In genomic region chr6:73388800-73389512, GRCh38 we compare ENCODE assay signal across 8 cellular contexts. TPM values are rescaled to one million over a fixed set of nuclear protein-coding genes. Genes with fewer than 3 reads are reported as not detected.
DNase-seq lines count a peak whose midpoint lies in the region; ATAC-seq, FAIRE-seq and TF ChIP-seq lines count a peak whose summit lies in the region.

No MANE protein-coding gene starts in this region.

- peak; percentile 48 to 78 for TF ChIP-seq CTCF in brain (conservative IDR thresholded peaks at IDR 0.05)

- H3K36me3 ChIP-seq in iPS-20b (ENCODE audit: insufficient read depth, low read depth, low read length), result no peaks in the 10 kb centered on the region
- H3K36me3 ChIP-seq in small intestine (ENCODE audit: control insufficient read depth in 2 of 2, insufficient read depth in 2 of 2, low read length in 2 of 2), result no peaks in the 10 kb centered on the region

- FAIRE-seq in small intestine (lab: Jason Lieb, UNC), result no peak

- H3K4me3 Mint-ChIP-seq in brain, result peak overlapping the region; percentile 79 to 87 (median 84)

- H3K4me3 ChIP-seq in iPS-20b (ENCODE audit: low read length) (peak overlapping the region; percentile 77), small intestine (ENCODE audit: low read depth in 1 of 2, low read length in 2 of 2) (peak overlapping the region; percentile 28 to 61)

- H3K4me1 ChIP-seq in iPS-20b (ENCODE audit: insufficient read depth, low read length) (peaks cover 4% of the 10 kb centered on the region), small intestine (ENCODE audit: control insufficient read depth in 2 of 2, insufficient read depth in 1 of 2, low read depth in 1 of 2, low read length in 1 of 2) (no peaks in the 10 kb centered on the region)

- peaks cover 20% of the 10 kb centered on the region for H3K27me3 Mint-ChIP-seq in brain

- no peaks in the 10 kb centered on the region for H3K9me3 ChIP-seq in iPS-20b (ENCODE audit: insufficient read depth, low read depth, low read length)
- no peaks in the 10 kb centered on the region for H3K9me3 ChIP-seq in small intestine (ENCODE audit: control insufficient read depth, low read depth)

- peak overlapping the region; percentile 30 for H3K27ac ChIP-seq in iPS-20b (ENCODE audit: low read length)
- H3K27ac ChIP-seq in small intestine (ENCODE audit: low read depth in 1 of 2, low read length in 1 of 2), result peak overlapping the region in 1 of 2 donors; percentile 64

- no peaks in the 10 kb centered on the region for H3K4me1 Mint-ChIP-seq in brain

- 1 to 2% (median 1%) methylated on average over 38 of the region's 38 CpGs for WGBS in small intestine, 3 donors

- H3K27me3 ChIP-seq in iPS-20b (ENCODE audit: insufficient read depth, low read length) (no peaks in the 10 kb centered on the region; the same call in 1 of the 2 replicates), small intestine (ENCODE audit: control insufficient read depth in 2 of 2, insufficient read depth in 2 of 2, low read length in 2 of 2) (no peaks in the 10 kb centered on the region)

- DNase-seq in GM03348 (ENCODE audit: low spot score) (peak; percentile 84), KBM-7 (peak; percentile 83), T-helper 9 cell (peak; percentile 38), small intestine (peak; percentile 63), NCI-H1694 (lab: John Stamatoyannopoulos, UW) (no peak)

- in situ Hi-C loops in KBM-7 (cut with MboI; ENCODE audit: low pct_unique_long_range_greater_than_20kb, low sequenced_read_pairs), result no loop called here

- H3K9ac ChIP-seq in iPS-20b (ENCODE audit: low read depth, low read length), result peak overlapping the region; percentile 82

- H3K9me3 Mint-ChIP-seq in brain, result no peaks in the 10 kb centered on the region

- ATAC-seq in GM21737 (IDR thresholded peaks at IDR 0.05; ENCODE audit: unreplicated experiment), result peak; percentile 72

- H3K27ac Mint-ChIP-seq in brain, result no peak overlapping the region

- no peaks in the 10 kb centered on the region for H3K36me3 Mint-ChIP-seq in brain

RNA-seq across cellular contexts. Expression of gene DDX43, which starts 5.7 kb away (rescaled TPM):
- polyA plus RNA-seq in brain (ENCODE audit: insufficient read depth, low read depth, low replicate concordance) (not detected), small intestine (1 to 10 TPM in 1 of 3 donors, under 1 TPM in 1, not detected in 1; 0.39 to 1.6 TPM)

RNA-seq across cellular contexts. Expression of gene OOEP, which starts 19.3 kb away (rescaled TPM):
- polyA plus RNA-seq in brain (ENCODE audit: insufficient read depth, low read depth, low replicate concordance) (not detected), small intestine (under 1 TPM in 1 of 3 donors, not detected in 2; 0.16 TPM)

RNA-seq across cellular contexts. Expression of gene KHDC3L, which starts 26.5 kb away (rescaled TPM):
- not detected for polyA plus RNA-seq in brain (ENCODE audit: insufficient read depth, low read depth, low replicate concordance)
- polyA plus RNA-seq in small intestine, result not detected

RNA-seq across cellular contexts. Expression of gene DPPA5, which starts 34.9 kb away (rescaled TPM):
- polyA plus RNA-seq in brain (ENCODE audit: insufficient read depth, low read depth, low replicate concordance) (not detected), small intestine (not detected)
